Comparison of ENCODE assay signal across 1 cellular context in genomic region chr2:65374999-65375398, GRCh38.
TF ChIP-seq lines count a peak whose summit lies in the region.

No MANE protein-coding gene starts in this region.

TF ChIP-seq in HepG2, 621 proteins besides CTCF, POLR2A, EP300 and RAD21 (continued from another document):
- TF ChIP-seq ZNF280B (CRISPR knock-in tag; IDR thresholded peaks at IDR 0.05; ENCODE audit: borderline replicate concordance) (no peak), ZNF282 (IDR thresholded peaks at IDR 0.05; ENCODE audit: partially characterized antibody) (no peak), HIC2 (CRISPR knock-in tag; IDR thresholded peaks at IDR 0.05; ENCODE audit: low read depth) (peak; percentile 22; the same call in 1 of the 2 replicates), AFF4 (CRISPR knock-in tag; IDR thresholded peaks at IDR 0.05) (no peak), FUBP1 (CRISPR knock-in tag; IDR thresholded peaks at IDR 0.05; ENCODE audit: borderline replicate concordance) (peak; percentile 70; the same call in 1 of the 2 replicates), THYN1 (CRISPR knock-in tag; IDR thresholded peaks at IDR 0.05; ENCODE audit: borderline replicate concordance, low read depth) (no peak), ELF3 (CRISPR knock-in tag; IDR thresholded peaks at IDR 0.05) (0 out of 2 replicates have a peak, but pooled peaks have one; percentile 4), ZNF800 (CRISPR knock-in tag; IDR thresholded peaks at IDR 0.05) (no peak), SATB2 (CRISPR knock-in tag; IDR thresholded peaks at IDR 0.05) (no peak), ZNF687 (CRISPR knock-in tag; IDR thresholded peaks at IDR 0.05) (peak; percentile 20; the same call in 1 of the 2 replicates), FOXA1 (IDR thresholded peaks at IDR 0.05) (no peak), FOXA1 (CRISPR knock-in tag; IDR thresholded peaks at IDR 0.05) (0 out of 2 replicates have a peak, but pooled peaks have one; percentile 26), NPAS2 (CRISPR knock-in tag; IDR thresholded peaks at IDR 0.05; ENCODE audit: borderline replicate concordance) (no peak), ZNF143 (CRISPR knock-in tag; IDR thresholded peaks at IDR 0.05) (no peak), ZSCAN20 (CRISPR knock-in tag; IDR thresholded peaks at IDR 0.05; ENCODE audit: borderline replicate concordance) (no peak), HMGA1 (CRISPR knock-in tag; conservative IDR thresholded peaks at IDR 0.05) (no peak), RNF219 (CRISPR knock-in tag; IDR thresholded peaks at IDR 0.05) (no peak), SRF (IDR thresholded peaks at IDR 0.05; ENCODE audit: low read depth, low read length) (no peak), RFX3 (CRISPR knock-in tag; IDR thresholded peaks at IDR 0.05) (no peak), BRCA1 (CRISPR knock-in tag; IDR thresholded peaks at IDR 0.05) (no peak), RBM22 (optimal IDR thresholded peaks at IDR 0.05; ENCODE audit: low read length) (peak; percentile 84), ZNF343 (CRISPR knock-in tag; IDR thresholded peaks at IDR 0.05) (no peak), KLF16 (CRISPR knock-in tag; IDR thresholded peaks at IDR 0.05) (no peak), ZNF619 (CRISPR knock-in tag; IDR thresholded peaks at IDR 0.05) (no peak)
